Comparison of ENCODE assay signal across 1 cellular context in the genomic region with DNA sequence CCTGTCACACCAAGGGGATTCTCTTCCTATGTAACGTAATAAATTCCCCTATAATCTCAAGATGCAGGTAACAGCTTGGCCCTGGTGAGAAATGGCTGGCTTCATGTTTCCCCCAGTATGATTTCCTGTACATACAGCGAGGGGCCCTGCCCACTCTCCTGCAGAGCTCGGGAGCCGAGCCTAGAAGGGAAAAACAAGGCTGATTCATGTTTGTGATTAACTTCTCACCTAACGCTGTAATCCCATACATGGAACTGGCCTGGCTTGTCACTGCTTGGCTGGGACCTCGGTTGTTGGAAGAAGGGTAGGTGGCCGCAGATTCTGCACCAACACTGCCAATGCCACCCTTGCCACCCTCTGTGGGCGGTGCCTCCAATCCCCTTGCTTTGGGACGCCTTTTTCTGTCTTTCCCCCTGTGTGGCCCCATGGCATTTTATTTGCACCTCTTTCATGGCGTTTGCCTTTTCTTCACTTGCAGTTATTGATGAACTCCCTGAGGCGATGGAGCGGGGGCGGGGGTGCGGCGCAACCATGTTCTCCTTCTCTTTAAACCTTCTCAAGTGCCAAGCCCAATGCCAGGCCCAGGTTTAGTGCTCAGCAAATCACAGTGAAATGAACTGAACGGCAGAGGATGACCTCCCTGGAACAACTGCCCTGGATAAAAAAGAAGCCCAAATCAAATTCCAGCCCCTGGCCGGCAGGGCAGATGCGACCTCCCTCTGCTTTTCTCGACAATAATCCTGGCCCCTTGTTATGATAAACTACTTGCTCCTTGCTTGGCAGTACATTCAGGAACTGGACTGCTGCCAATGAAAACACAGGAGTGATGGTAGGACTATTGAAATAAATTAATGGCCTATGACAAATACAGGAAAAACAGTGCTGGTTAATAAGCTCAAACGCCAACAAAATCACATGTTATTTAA.
TF ChIP-seq lines count a peak whose summit lies in the region.

No MANE protein-coding gene starts in this region.

TF ChIP-seq in HepG2, 621 proteins besides CTCF, POLR2A, EP300 and RAD21 (continued from another document):
- TF ChIP-seq, protein P1, sequence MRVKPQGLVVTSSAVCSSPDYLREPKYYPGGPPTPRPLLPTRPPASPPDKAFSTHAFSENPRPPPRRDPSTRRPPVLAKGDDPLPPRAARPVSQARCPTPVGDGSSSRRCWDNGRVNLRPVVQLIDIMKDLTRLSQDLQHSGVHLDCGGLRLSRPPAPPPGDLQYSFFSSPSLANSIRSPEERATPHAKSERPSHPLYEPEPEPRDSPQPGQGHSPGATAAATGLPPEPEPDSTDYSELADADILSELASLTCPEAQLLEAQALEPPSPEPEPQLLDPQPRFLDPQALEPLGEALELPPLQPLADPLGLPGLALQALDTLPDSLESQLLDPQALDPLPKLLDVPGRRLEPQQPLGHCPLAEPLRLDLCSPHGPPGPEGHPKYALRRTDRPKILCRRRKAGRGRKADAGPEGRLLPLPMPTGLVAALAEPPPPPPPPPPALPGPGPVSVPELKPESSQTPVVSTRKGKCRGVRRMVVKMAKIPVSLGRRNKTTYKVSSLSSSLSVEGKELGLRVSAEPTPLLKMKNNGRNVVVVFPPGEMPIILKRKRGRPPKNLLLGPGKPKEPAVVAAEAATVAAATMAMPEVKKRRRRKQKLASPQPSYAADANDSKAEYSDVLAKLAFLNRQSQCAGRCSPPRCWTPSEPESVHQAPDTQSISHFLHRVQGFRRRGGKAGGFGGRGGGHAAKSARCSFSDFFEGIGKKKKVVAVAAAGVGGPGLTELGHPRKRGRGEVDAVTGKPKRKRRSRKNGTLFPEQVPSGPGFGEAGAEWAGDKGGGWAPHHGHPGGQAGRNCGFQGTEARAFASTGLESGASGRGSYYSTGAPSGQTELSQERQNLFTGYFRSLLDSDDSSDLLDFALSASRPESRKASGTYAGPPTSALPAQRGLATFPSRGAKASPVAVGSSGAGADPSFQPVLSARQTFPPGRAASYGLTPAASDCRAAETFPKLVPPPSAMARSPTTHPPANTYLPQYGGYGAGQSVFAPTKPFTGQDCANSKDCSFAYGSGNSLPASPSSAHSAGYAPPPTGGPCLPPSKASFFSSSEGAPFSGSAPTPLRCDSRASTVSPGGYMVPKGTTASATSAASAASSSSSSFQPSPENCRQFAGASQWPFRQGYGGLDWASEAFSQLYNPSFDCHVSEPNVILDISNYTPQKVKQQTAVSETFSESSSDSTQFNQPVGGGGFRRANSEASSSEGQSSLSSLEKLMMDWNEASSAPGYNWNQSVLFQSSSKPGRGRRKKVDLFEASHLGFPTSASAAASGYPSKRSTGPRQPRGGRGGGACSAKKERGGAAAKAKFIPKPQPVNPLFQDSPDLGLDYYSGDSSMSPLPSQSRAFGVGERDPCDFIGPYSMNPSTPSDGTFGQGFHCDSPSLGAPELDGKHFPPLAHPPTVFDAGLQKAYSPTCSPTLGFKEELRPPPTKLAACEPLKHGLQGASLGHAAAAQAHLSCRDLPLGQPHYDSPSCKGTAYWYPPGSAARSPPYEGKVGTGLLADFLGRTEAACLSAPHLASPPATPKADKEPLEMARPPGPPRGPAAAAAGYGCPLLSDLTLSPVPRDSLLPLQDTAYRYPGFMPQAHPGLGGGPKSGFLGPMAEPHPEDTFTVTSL (CRISPR knock-in tag; IDR thresholded peaks at IDR 0.05; ENCODE audit: borderline replicate concordance), result no peak
- TF ChIP-seq, protein P2, sequence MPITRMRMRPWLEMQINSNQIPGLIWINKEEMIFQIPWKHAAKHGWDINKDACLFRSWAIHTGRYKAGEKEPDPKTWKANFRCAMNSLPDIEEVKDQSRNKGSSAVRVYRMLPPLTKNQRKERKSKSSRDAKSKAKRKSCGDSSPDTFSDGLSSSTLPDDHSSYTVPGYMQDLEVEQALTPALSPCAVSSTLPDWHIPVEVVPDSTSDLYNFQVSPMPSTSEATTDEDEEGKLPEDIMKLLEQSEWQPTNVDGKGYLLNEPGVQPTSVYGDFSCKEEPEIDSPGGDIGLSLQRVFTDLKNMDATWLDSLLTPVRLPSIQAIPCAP (CRISPR knock-in tag; IDR thresholded peaks at IDR 0.05; ENCODE audit: low read depth), result no peak
- TF ChIP-seq ZKSCAN8 (CRISPR knock-in tag; IDR thresholded peaks at IDR 0.05; ENCODE audit: borderline replicate concordance) (no peak), SOX6 (IDR thresholded peaks at IDR 0.05) (no peak), SOX6 (CRISPR knock-in tag; IDR thresholded peaks at IDR 0.05) (no peak), ELF4 (CRISPR knock-in tag; IDR thresholded peaks at IDR 0.05; ENCODE audit: borderline replicate concordance) (no peak), ZFP62 (CRISPR knock-in tag; IDR thresholded peaks at IDR 0.05) (no peak)
